In genomic region chr3:186569779-186570095, GRCh38 we compare ENCODE assay signal across 9 cellular contexts. TPM values are rescaled to one million over a fixed set of nuclear protein-coding genes. Genes with fewer than 3 reads are reported as not detected.
DNase-seq lines count a peak whose midpoint lies in the region; ATAC-seq and TF ChIP-seq lines count a peak whose summit lies in the region.
"Had no signal": no experiment of that assay in that cellular context is flagged by ENCODE, and none has a peak within 500 bp of the region (broad histone marks: within the 10 kb centered on the region; RNA-seq: fewer than 3 reads in every experiment).

No MANE protein-coding gene starts in this region.

- H3K27ac ChIP-seq in GM23338 (ENCODE audit: low read depth), result peak overlapping the region; percentile 70; the same call in 1 of the 2 replicates

- H3K9me2 ChIP-seq in GM23338 (ENCODE audit: insufficient read depth), result no peaks in the 10 kb centered on the region

- H3K36me3 ChIP-seq in GM23338 (ENCODE audit: insufficient read depth), result peaks cover 26% of the 10 kb centered on the region; the same call in 1 of the 2 replicates

- peak overlapping the region; percentile 81 for H3K4me2 ChIP-seq in GM23338

- H3K4me3 Mint-ChIP-seq in GM23338 (peak overlapping the region; percentile 88), T-helper 17 cell (peak overlapping the region; percentile 96)

- H3K79me2 ChIP-seq in GM23338 (replicated peaks; ENCODE audit: insufficient read depth), result peaks cover 35% of the 10 kb centered on the region

- H3K27me3 Mint-ChIP-seq in GM23338 (ENCODE audit: insufficient read depth, low read depth, poor library complexity) (peaks cover 7% of the 10 kb centered on the region), T-helper 17 cell (no peaks in the 10 kb centered on the region)

- H3K36me3 Mint-ChIP-seq in GM23338 (ENCODE audit: low read depth), result peaks cover 21% of the 10 kb centered on the region; the same call in 2 of the 3 replicates
- peaks cover 2% of the 10 kb centered on the region for H3K36me3 Mint-ChIP-seq in T-helper 17 cell (ENCODE audit: low read depth)

- H3K4me1 ChIP-seq in GM23338 (ENCODE audit: insufficient read depth), result peaks cover 25% of the 10 kb centered on the region

- H3K27me3 ChIP-seq in GM23338 (ENCODE audit: insufficient read depth), result no peaks in the 10 kb centered on the region

- peaks cover 3% of the 10 kb centered on the region; the same call in 1 of the 2 replicates for H4K20me1 ChIP-seq in GM23338 (replicated peaks; ENCODE audit: insufficient read depth)

- no peak overlapping the region for H2AFZ ChIP-seq in GM23338

- peaks cover 2% of the 10 kb centered on the region; the same call in 1 of the 2 replicates for H3F3A ChIP-seq in GM23338 (replicated peaks; ENCODE audit: low read depth)

- H3K4me1 Mint-ChIP-seq in GM23338 (peaks cover 21% of the 10 kb centered on the region), T-helper 17 cell (peaks cover 38% of the 10 kb centered on the region)

- no peaks in the 10 kb centered on the region for H3K9me3 ChIP-seq in T-helper 17 cell (ENCODE audit: control insufficient read depth, low read length, poor library complexity, severe bottlenecking)

- H3K27ac Mint-ChIP-seq in GM23338 (peak overlapping the region; percentile 98), T-helper 17 cell (peak overlapping the region; percentile 95)

- ATAC-seq in GM23338, result no peak
- ATAC-seq in T-helper 17 cell, result no peak
- no peak for ATAC-seq in HG03097 (IDR thresholded peaks at IDR 0.05; ENCODE audit: low FRiP score, unreplicated experiment)
- ATAC-seq in GM18907 (IDR thresholded peaks at IDR 0.05; ENCODE audit: unreplicated experiment), result no peak

- TF ChIP-seq CTCF in GM23338 (conservative IDR thresholded peaks at IDR 0.05; ENCODE audit: low read depth in 2 of 2) (no peak), fibroblast of villous mesenchyme (IDR thresholded peaks at IDR 0.05; ENCODE audit: insufficient read depth, low read depth, low read length) (no peak)

- no peaks in the 10 kb centered on the region for H3K9me3 Mint-ChIP-seq in GM23338

- H3K4me3 ChIP-seq in GM23338 (peak overlapping the region; percentile 64), fibroblast of villous mesenchyme (ENCODE audit: low read depth, low read length) (peak overlapping the region; percentile 93), skeletal muscle cell (ENCODE audit: low read depth, low read length) (peak overlapping the region; percentile 54)

- DNase-seq in GM23338 (ENCODE audit: low spot score) (no peak), T-helper 17 cell (no peak), fibroblast of villous mesenchyme (ENCODE audit: low read depth) (no peak), skeletal muscle cell (ENCODE audit: low read depth) (no peak), NCI-H748 (lab: John Stamatoyannopoulos, UW; ENCODE audit: unreplicated experiment) (no peak), NCI-H1048 (lab: John Stamatoyannopoulos, UW) (no peak)

TF ChIP-seq in GM23338, 12 proteins besides CTCF, POLR2A, EP300 and RAD21:
- no peak for TF ChIP-seq CREB1 (CRISPR knock-in tag; IDR thresholded peaks at IDR 0.05; ENCODE audit: low read depth)
- TF ChIP-seq, protein P1, sequence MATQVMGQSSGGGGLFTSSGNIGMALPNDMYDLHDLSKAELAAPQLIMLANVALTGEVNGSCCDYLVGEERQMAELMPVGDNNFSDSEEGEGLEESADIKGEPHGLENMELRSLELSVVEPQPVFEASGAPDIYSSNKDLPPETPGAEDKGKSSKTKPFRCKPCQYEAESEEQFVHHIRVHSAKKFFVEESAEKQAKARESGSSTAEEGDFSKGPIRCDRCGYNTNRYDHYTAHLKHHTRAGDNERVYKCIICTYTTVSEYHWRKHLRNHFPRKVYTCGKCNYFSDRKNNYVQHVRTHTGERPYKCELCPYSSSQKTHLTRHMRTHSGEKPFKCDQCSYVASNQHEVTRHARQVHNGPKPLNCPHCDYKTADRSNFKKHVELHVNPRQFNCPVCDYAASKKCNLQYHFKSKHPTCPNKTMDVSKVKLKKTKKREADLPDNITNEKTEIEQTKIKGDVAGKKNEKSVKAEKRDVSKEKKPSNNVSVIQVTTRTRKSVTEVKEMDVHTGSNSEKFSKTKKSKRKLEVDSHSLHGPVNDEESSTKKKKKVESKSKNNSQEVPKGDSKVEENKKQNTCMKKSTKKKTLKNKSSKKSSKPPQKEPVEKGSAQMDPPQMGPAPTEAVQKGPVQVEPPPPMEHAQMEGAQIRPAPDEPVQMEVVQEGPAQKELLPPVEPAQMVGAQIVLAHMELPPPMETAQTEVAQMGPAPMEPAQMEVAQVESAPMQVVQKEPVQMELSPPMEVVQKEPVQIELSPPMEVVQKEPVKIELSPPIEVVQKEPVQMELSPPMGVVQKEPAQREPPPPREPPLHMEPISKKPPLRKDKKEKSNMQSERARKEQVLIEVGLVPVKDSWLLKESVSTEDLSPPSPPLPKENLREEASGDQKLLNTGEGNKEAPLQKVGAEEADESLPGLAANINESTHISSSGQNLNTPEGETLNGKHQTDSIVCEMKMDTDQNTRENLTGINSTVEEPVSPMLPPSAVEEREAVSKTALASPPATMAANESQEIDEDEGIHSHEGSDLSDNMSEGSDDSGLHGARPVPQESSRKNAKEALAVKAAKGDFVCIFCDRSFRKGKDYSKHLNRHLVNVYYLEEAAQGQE (IDR thresholded peaks at IDR 0.05; ENCODE audit: unreplicated experiment), result no peak
- no peak for TF ChIP-seq ZNF331 (CRISPR knock-in tag; IDR thresholded peaks at IDR 0.05; ENCODE audit: low read depth)
- TF ChIP-seq, protein P2, sequence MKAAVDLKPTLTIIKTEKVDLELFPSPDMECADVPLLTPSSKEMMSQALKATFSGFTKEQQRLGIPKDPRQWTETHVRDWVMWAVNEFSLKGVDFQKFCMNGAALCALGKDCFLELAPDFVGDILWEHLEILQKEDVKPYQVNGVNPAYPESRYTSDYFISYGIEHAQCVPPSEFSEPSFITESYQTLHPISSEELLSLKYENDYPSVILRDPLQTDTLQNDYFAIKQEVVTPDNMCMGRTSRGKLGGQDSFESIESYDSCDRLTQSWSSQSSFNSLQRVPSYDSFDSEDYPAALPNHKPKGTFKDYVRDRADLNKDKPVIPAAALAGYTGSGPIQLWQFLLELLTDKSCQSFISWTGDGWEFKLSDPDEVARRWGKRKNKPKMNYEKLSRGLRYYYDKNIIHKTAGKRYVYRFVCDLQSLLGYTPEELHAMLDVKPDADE (IDR thresholded peaks at IDR 0.05), result no peak
- TF ChIP-seq ZNF114 (CRISPR knock-in tag; IDR thresholded peaks at IDR 0.05), result no peak
- no peak for TF ChIP-seq JUNB (IDR thresholded peaks at IDR 0.05; ENCODE audit: unreplicated experiment)

RNA-seq across cellular contexts. Expression of gene DNAJB11, which starts 0.8 kb away (rescaled TPM):
- total RNA-seq in GM23338 (2014; rRNA removed; shearing (Covaris generic)), result 72.5 and 72.6 TPM in 2 replicates
- polyA plus RNA-seq in GM23338 (2016; fragmentation: Nextera tagmentation; extraction: Ambion mirVana), result 66.3 and 85.6 TPM in 2 replicates
- total RNA-seq in T-helper 17 cell, result 100 to 1,000 TPM in 1 of 2 donors, 10 to 100 TPM in 1; 83.4 to 101 TPM
- total RNA-seq in fibroblast of villous mesenchyme, result 40.9 and 60.5 TPM in 2 replicates

RNA-seq across cellular contexts. Expression of gene TBCCD1, which starts 2.6 kb away (rescaled TPM):
- 16.7 and 22.6 TPM in 2 replicates for total RNA-seq in GM23338 (2014; rRNA removed; shearing (Covaris generic))
- polyA plus RNA-seq in GM23338 (2016; fragmentation: Nextera tagmentation; extraction: Ambion mirVana), result 5.8 and 7.3 TPM in 2 replicates
- 10 to 100 TPM; 12.9 to 14.2 TPM for total RNA-seq in T-helper 17 cell
- 10.3 and 25.9 TPM in 2 replicates for total RNA-seq in fibroblast of villous mesenchyme

RNA-seq across cellular contexts. Expression of gene CRYGS, which starts 25.6 kb away (rescaled TPM):
- total RNA-seq in GM23338 (2014; rRNA removed; shearing (Covaris generic)), result 0.74 and 2.9 TPM in 2 replicates
- 1.8 and 2.0 TPM in 2 replicates for polyA plus RNA-seq in GM23338 (2016; fragmentation: Nextera tagmentation; extraction: Ambion mirVana)
- total RNA-seq in T-helper 17 cell, result 1 to 10 TPM; 2.7 to 4.3 TPM
- 0.86 and 1.6 TPM in 2 replicates for total RNA-seq in fibroblast of villous mesenchyme

RNA-seq across cellular contexts. Expression of gene AHSG, which starts 43.1 kb away (rescaled TPM):
- total RNA-seq in GM23338 (2014; rRNA removed; shearing (Covaris generic)), result 0.10 TPM in 1 of 2 replicates, not detected in the other
- 0.18 and 0.21 TPM in 2 replicates for polyA plus RNA-seq in GM23338 (2016; fragmentation: Nextera tagmentation; extraction: Ambion mirVana)
- total RNA-seq in T-helper 17 cell (not detected), fibroblast of villous mesenchyme (not detected in 2 replicates)
- total RNA-seq: activated CD8-positive, alpha-beta memory T cell treated with anti-CD3 and anti-CD28 coated beads for 36 hours had no signal
